In the genomic region with DNA sequence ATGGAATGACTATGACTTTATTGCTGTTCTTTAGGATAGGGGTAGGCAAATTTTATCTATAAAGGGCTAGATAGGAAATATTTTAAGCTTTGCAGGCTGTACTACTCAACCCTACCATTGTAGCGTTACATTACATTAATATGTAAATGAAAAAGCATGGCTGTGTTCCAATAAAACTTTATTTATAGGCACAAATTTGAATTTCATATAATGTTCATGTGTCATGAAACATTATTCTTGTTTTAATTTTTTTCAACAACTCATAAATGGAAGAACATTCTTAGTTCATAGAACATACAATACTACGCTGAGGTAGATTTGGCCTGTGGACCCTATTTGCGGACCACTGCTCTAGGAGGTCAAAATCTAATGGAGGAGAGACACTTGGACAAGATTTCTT, we compare ENCODE assay signal across 6 cellular contexts.
"Had no signal": no experiment of that assay in that cellular context is flagged by ENCODE, and none has a peak within 500 bp of the region (broad histone marks: within the 10 kb centered on the region; RNA-seq: fewer than 3 reads in every experiment).

No MANE protein-coding gene starts in this region.

- DNase-seq: GOT3, HCEC 1CT, IMR-90, Karpas-422, KBM-7 had no signal

- H3K4me2 ChIP-seq: KMS-11 had no signal

- H3K27ac ChIP-seq: KMS-11 had no signal

- H3K9ac ChIP-seq: KMS-11 had no signal
